ENCODE assay signal across 6 cellular contexts in the genomic region with DNA sequence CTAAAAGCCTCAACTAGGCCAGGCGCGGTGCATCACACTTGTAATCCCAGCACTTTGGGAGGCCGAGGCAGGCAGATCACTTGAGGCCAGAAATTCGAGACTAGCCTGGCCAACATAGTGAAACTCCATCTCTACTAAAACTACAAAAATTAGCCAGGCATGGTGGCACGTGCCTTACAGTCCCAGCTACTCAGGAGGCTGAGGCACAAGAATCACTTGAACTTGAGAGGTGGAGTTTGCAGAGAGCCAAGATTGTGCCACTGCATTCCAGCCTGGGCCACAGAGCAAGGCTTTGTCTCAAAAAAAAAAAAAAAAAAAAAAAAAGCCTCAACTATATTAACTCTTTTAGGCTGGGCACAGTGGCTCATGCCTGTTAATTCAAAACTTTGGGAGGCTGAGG. TPM values are rescaled to one million over a fixed set of nuclear protein-coding genes. Genes with fewer than 3 reads are reported as not detected.
DNase-seq lines count a peak whose midpoint lies in the region; ATAC-seq, FAIRE-seq and TF ChIP-seq lines count a peak whose summit lies in the region.
"Not testable (repeated sequence)": the region's sequence is repeated elsewhere in the genome, so short reads cannot be mapped to it uniquely, and the experiment has no call there.

No MANE protein-coding gene starts in this region.

- H2BK5ac ChIP-seq in neuronal stem cell (ENCODE audit: low read length) = not testable (repeated sequence)

- POLR2A ChIA-PET in HepG2 (lab: Yijun Ruan, JAX) = interaction anchor here (1.0 to 1.2 kb wide), 2 partner anchors 50 to 55 kb away, joined by 3 read pairs; partner anchors contain the start of gene CDK19

- H3K9ac ChIP-seq in HepG2 (ENCODE audit: insufficient read depth, low read depth, low read length) = not testable (repeated sequence)
- peak overlapping the region; percentile 21 for H3K9ac ChIP-seq in neuronal stem cell (ENCODE audit: low read depth, low read length, poor library complexity)

- not testable (repeated sequence) for H3K9me3 ChIP-seq in HepG2 (ENCODE audit: low read length); neuronal stem cell (replicated peaks in 1 of 2; ENCODE audit: control insufficient read depth in 2 of 2, insufficient read depth in 1 of 2, low read depth in 1 of 2, low read length in 2 of 2); thyroid gland

- not testable (repeated sequence) for TF ChIP-seq CTCF in 22Rv1 (IDR thresholded peaks at IDR 0.05); HepG2 (CRISPR knock-in tag; IDR thresholded peaks at IDR 0.05); thyroid gland (IDR thresholded peaks at IDR 0.05)

- not testable (repeated sequence) for H2AFZ ChIP-seq in HepG2 (ENCODE audit: low read length); neuronal stem cell (ENCODE audit: low read length)

- intact Hi-C loops in HepG2 (cut with micrococcal nuclease; ENCODE audit: unreplicated experiment); thyroid gland (cut with DNase I): not testable (repeated sequence)

- peak overlapping the region; percentile 17; the same call in 1 of the 2 replicates for H3K27ac ChIP-seq in 22Rv1
- H3K27ac ChIP-seq in HepG2 (ENCODE audit: extremely low read length, insufficient read depth, low read length); neuronal stem cell (replicated peaks; ENCODE audit: low read length); thyroid gland: not testable (repeated sequence)

- H3K4ac ChIP-seq in neuronal stem cell (ENCODE audit: low read length) = not testable (repeated sequence)

- CTCF ChIA-PET in HepG2 (lab: Yijun Ruan, JAX; ENCODE audit: low intra/inter-chr PET ratio, low total read pairs) = not testable (repeated sequence)

- not testable (repeated sequence) for H3K36me3 ChIP-seq in HepG2 (replicated peaks in 1 of 2; ENCODE audit: control insufficient read depth in 1 of 2, insufficient read depth in 2 of 2, low read length in 2 of 2); neuronal stem cell (replicated peaks in 1 of 2; ENCODE audit: control insufficient read depth in 2 of 2, insufficient read depth in 2 of 2, low read length in 2 of 2); thyroid gland

- not testable (repeated sequence) for H3K14ac ChIP-seq in neuronal stem cell (ENCODE audit: low read length)

- WGBS in HepG2 (ENCODE audit: low lambda C conversion rate) = 95% methylated on average over 5 of the region's 5 CpGs
- no CpG with 5 or more reads among the region's 5 CpGs for WGBS in neuronal stem cell (ENCODE audit: extremely low coverage in 2 of 2, insufficient read length in 2 of 2, insufficient replicate concordance in 1 of 2), 2 donors
- WGBS in thyroid gland, 2 donors = 47 to 70% methylated on average over 5 of the region's 5 CpGs

- H2AK5ac ChIP-seq in neuronal stem cell (ENCODE audit: low read depth, low read length) = not testable (repeated sequence)

- TF ChIP-seq POLR2A in HepG2 (IDR thresholded peaks at IDR 0.05; ENCODE audit: insufficient read depth in 1 of 2, low read depth in 2 of 2, low read length in 2 of 2); thyroid gland (IDR thresholded peaks at IDR 0.05): not testable (repeated sequence)

- H3K4me1 ChIP-seq in HepG2 (ENCODE audit: insufficient read depth, low read length) = peaks cover 39% of the 10 kb centered on the region
- not testable (repeated sequence) for H3K4me1 ChIP-seq in neuronal stem cell (ENCODE audit: control insufficient read depth in 2 of 2, insufficient read depth in 1 of 2, low read depth in 1 of 2, low read length in 2 of 2); thyroid gland

- not testable (repeated sequence) for H3K79me1 ChIP-seq in neuronal stem cell (ENCODE audit: low read depth, low read length)

- not testable (repeated sequence) for H3K4me2 ChIP-seq in HepG2 (ENCODE audit: low read depth, low read length); neuronal stem cell (ENCODE audit: insufficient read depth, low read length, poor library complexity, severe bottlenecking)

- H3K18ac ChIP-seq in neuronal stem cell (ENCODE audit: low read length) = not testable (repeated sequence)

- in situ Hi-C loops in SK-MEL-5 (cut with HindIII; ENCODE audit: low pct_unique_long_range_greater_than_20kb, low sequenced_read_pairs); HepG2 (cut with HindIII; ENCODE audit: extremely low pct_ligation_motif_present, low pct_unique_long_range_greater_than_20kb): not testable (repeated sequence)

- TF ChIP-seq EP300 in HepG2 (IDR thresholded peaks at IDR 0.05; ENCODE audit: low read depth in 2 of 2, low read length in 2 of 2); HepG2 (CRISPR knock-in tag; IDR thresholded peaks at IDR 0.05; ENCODE audit: borderline replicate concordance): not testable (repeated sequence)

- not testable (repeated sequence) for BruUV-seq in HepG2 (replicated peaks; lab: Mats Ljungman, UMichigan)

- not testable (repeated sequence) for H4K20me1 ChIP-seq in HepG2 (ENCODE audit: insufficient read depth, low read length)

- not testable (repeated sequence) for H3K4me3 ChIP-seq in HepG2 (replicated peaks in 1 of 3; ENCODE audit: insufficient read depth in 1 of 3, low read depth in 2 of 3, low read length in 3 of 3); neuronal stem cell (ENCODE audit: low read length in 2 of 2); thyroid gland (replicated peaks in 1 of 3)

- H2BK120ac ChIP-seq in neuronal stem cell (ENCODE audit: low read depth, low read length) = not testable (repeated sequence)

- peak; percentile 35 for DNase-seq in SK-MEL-5 (ENCODE audit: low read depth, low spot score)
- DNase-seq in foreskin melanocyte = peak; percentile 13
- not testable (repeated sequence) for DNase-seq in HepG2 (ENCODE audit: low spot score); neuronal stem cell (ENCODE audit: low spot score)
- peak; percentile 75 for DNase-seq in thyroid gland

- not testable (repeated sequence) for ATAC-seq in HepG2

- TF ChIP-seq RAD21 in HepG2 (CRISPR knock-in tag; IDR thresholded peaks at IDR 0.05) = not testable (repeated sequence)

- H2BK15ac ChIP-seq in neuronal stem cell (ENCODE audit: low read length) = not testable (repeated sequence)

- not testable (repeated sequence) for H3K27me3 ChIP-seq in HepG2 (ENCODE audit: control insufficient read depth in 1 of 2, insufficient read depth in 2 of 2, low read length in 2 of 2); neuronal stem cell (ENCODE audit: control insufficient read depth in 3 of 3, insufficient read depth in 3 of 3, low read depth in 1 of 3, low read length in 3 of 3); thyroid gland

- not testable (repeated sequence) for H3K79me2 ChIP-seq in HepG2 (ENCODE audit: insufficient read depth, low read length)

- H2BK12ac ChIP-seq in neuronal stem cell (ENCODE audit: low read length) = not testable (repeated sequence)

- not testable (repeated sequence) for H3K23ac ChIP-seq in neuronal stem cell (ENCODE audit: low read depth, low read length, poor library complexity)

- FAIRE-seq in HepG2 (lab: Jason Lieb, UNC) = not testable (repeated sequence)

- H4K91ac ChIP-seq in neuronal stem cell (ENCODE audit: low read depth, low read length, poor library complexity) = not testable (repeated sequence)

- not testable (repeated sequence) for H4K8ac ChIP-seq in neuronal stem cell (ENCODE audit: low read depth, low read length)

RNA-seq across cellular contexts. Expression of gene CDK19, which starts 55.2 kb away (rescaled TPM):
- total RNA-seq in SK-MEL-5 (2014; rRNA removed; shearing (Covaris generic)) = 9.2 and 10.6 TPM in 2 replicates
- 9.4 and 10.8 TPM in 2 replicates for polyA plus RNA-seq in SK-MEL-5 (2015; cell fraction: cytosol; rRNA removed)
- 8.3 and 14.8 TPM in 2 replicates for polyA plus RNA-seq in SK-MEL-5 (2015; cell fraction: nucleus; rRNA removed)
- total RNA-seq in HepG2 (2016; rRNA removed; fragmentation: Illumina TruSeq; extraction: Trizol) (13.4 and 20.8 TPM in 2 replicates), thyroid gland (10 to 100 TPM; 12.6 to 17.9 (median 13.3) TPM)
- 7.7 and 10.8 TPM in 2 replicates for total RNA-seq in HepG2 (2016; cell fraction: cytosol; rRNA removed; fragmentation: Illumina TruSeq; extraction: Trizol; ENCODE audit: low read depth)
- total RNA-seq in HepG2 (2016; cell fraction: insoluble cytoplasmic fraction; rRNA removed; fragmentation: Illumina TruSeq; extraction: Trizol) = 14.1 and 18.9 TPM in 2 replicates
- total RNA-seq in HepG2 (2016; cell fraction: membrane; rRNA removed; fragmentation: Illumina TruSeq; extraction: Trizol) = 7.2 and 7.7 TPM in 2 replicates
- 15.9 and 20.5 TPM in 2 replicates for total RNA-seq in HepG2 (2016; cell fraction: nucleus; rRNA removed; fragmentation: Illumina TruSeq; extraction: Trizol)
- polyA plus RNA-seq in HepG2 (2011; rRNA removed) = 22.8 and 27.0 TPM in 2 replicates
- polyA plus RNA-seq in HepG2 (2011; cell fraction: cytosol; rRNA removed) = 11.7 and 16.3 TPM in 2 replicates
- polyA plus RNA-seq in HepG2 (2011; cell fraction: nucleus; rRNA removed) = 12.3 and 12.7 TPM in 2 replicates
- polyA plus RNA-seq in HepG2 (2012) = 22.1 and 28.8 TPM in 2 replicates
- polyA plus RNA-seq in HepG2 (2016; cell fraction: cytosol; fragmentation: Illumina TruSeq; extraction: Trizol; ENCODE audit: low read depth) = 2.0 and 2.3 TPM in 2 replicates
- 16.9 and 17.0 TPM in 2 replicates for polyA plus RNA-seq in HepG2 (2016; cell fraction: insoluble cytoplasmic fraction; fragmentation: Illumina TruSeq; extraction: Trizol; ENCODE audit: low read depth)
- polyA plus RNA-seq in HepG2 (2016; cell fraction: membrane; fragmentation: Illumina TruSeq; extraction: Trizol; ENCODE audit: low read depth) = 5.5 and 5.7 TPM in 2 replicates
- polyA plus RNA-seq in HepG2 (2016; cell fraction: nucleus; fragmentation: Illumina TruSeq; extraction: Trizol; ENCODE audit: insufficient read depth, low read depth) = 18.9 and 20.6 TPM in 2 replicates
- 7.3 and 19.3 TPM in 2 replicates for polyA minus RNA-seq in HepG2 (2011; rRNA and poly(A)+ RNA removed; ENCODE audit: low replicate concordance)
- 17.5 and 18.5 TPM in 2 replicates for polyA minus RNA-seq in HepG2 (2011; cell fraction: cytosol; rRNA and poly(A)+ RNA removed)
- 38.9 and 39.7 TPM in 2 replicates for polyA minus RNA-seq in HepG2 (2011; cell fraction: nucleus; rRNA and poly(A)+ RNA removed)
- 18.7 TPM for polyA plus RNA-seq in neuronal stem cell (2013, experiment 1 of 2)
- polyA plus RNA-seq in neuronal stem cell (2013, experiment 2 of 2) = 19.5 TPM
